ENCODE assay signal across 1 cellular context in genomic region chr1:99599678-99600175, GRCh38.
TF ChIP-seq lines count a peak whose summit lies in the region.

No MANE protein-coding gene starts in this region.

TF ChIP-seq in K562, 482 proteins besides CTCF, POLR2A, EP300 and RAD21 (continued from another document and continues in another):
- TF ChIP-seq, protein P1, sequence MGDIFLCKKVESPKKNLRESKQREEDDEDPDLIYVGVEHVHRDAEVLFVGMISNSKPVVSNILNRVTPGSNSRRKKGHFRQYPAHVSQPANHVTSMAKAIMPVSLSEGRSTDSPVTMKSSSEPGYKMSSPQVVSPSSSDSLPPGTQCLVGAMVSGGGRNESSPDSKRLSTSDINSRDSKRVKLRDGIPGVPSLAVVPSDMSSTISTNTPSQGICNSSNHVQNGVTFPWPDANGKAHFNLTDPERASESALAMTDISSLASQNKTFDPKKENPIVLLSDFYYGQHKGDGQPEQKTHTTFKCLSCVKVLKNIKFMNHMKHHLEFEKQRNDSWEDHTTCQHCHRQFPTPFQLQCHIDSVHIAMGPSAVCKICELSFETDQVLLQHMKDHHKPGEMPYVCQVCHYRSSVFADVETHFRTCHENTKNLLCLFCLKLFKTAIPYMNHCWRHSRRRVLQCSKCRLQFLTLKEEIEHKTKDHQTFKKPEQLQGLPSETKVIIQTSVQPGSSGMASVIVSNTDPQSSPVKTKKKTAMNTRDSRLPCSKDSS (IDR thresholded peaks at IDR 0.05; ENCODE audit: low read depth, partially characterized antibody): no peak
- TF ChIP-seq CHD4 (IDR thresholded peaks at IDR 0.05; ENCODE audit: insufficient read depth, insufficient replicate concordance, low read depth, low read length, poor library complexity, severe bottlenecking) (no peak), GTF3C2 (IDR thresholded peaks at IDR 0.05; ENCODE audit: borderline replicate concordance, extremely low read depth, insufficient read length) (no peak), FOXM1 (IDR thresholded peaks at IDR 0.05; ENCODE audit: low read depth) (peak; percentile 79), FOXM1 (CRISPR knock-in tag; IDR thresholded peaks at IDR 0.05; ENCODE audit: low read depth) (no peak), ADNP (tag; IDR thresholded peaks at IDR 0.05) (peak; percentile 67; the same call in 1 of the 2 replicates), ZFP30 (CRISPR knock-in tag; IDR thresholded peaks at IDR 0.05; ENCODE audit: borderline replicate concordance) (no peak), ZNF436 (CRISPR knock-in tag; IDR thresholded peaks at IDR 0.05) (no peak), PHF21A (IDR thresholded peaks at IDR 0.05; ENCODE audit: borderline replicate concordance, low read depth) (no peak), MAX (CRISPR knock-in tag; IDR thresholded peaks at IDR 0.05) (no peak), RHOXF2B (CRISPR knock-in tag; conservative IDR thresholded peaks at IDR 0.05) (no peak), ATF3 (IDR thresholded peaks at IDR 0.05) (peak; percentile 92), ATF3 (CRISPR knock-in tag; conservative IDR thresholded peaks at IDR 0.05) (0 out of 2 replicates have a peak, but pooled peaks have one; percentile 42), SRSF9 (IDR thresholded peaks at IDR 0.05; ENCODE audit: borderline replicate concordance, low read depth, low read length) (no peak), ZNF3 (CRISPR knock-in tag; IDR thresholded peaks at IDR 0.05) (no peak), KAT8 (IDR thresholded peaks at IDR 0.05; ENCODE audit: low read depth) (no peak), ZNF586 (CRISPR knock-in tag; conservative IDR thresholded peaks at IDR 0.05) (no peak), CHD2 (IDR thresholded peaks at IDR 0.05; ENCODE audit: low read depth, low read length) (peak; percentile 35; the same call in 1 of the 2 replicates), KHSRP (IDR thresholded peaks at IDR 0.05) (no peak), ZC3H4 (CRISPR knock-in tag; IDR thresholded peaks at IDR 0.05; ENCODE audit: borderline replicate concordance) (no peak), ZSCAN32 (CRISPR knock-in tag; IDR thresholded peaks at IDR 0.05) (no peak), E2F3 (CRISPR knock-in tag; IDR thresholded peaks at IDR 0.05) (no peak), HDAC2 (IDR thresholded peaks at IDR 0.05) (peak; percentile 92), LEF1 (IDR thresholded peaks at IDR 0.05) (peak; percentile 91), RBM14 (IDR thresholded peaks at IDR 0.05; ENCODE audit: borderline replicate concordance, insufficient read depth, low read depth, low read length) (no peak), RBFOX2 (IDR thresholded peaks at IDR 0.05; ENCODE audit: low read depth, low read length) (no peak), ZBED1 (IDR thresholded peaks at IDR 0.05) (no peak), CBX1 (IDR thresholded peaks at IDR 0.05; ENCODE audit: low read depth) (peak; percentile 80; the same call in 1 of the 2 replicates), MCM2 (IDR thresholded peaks at IDR 0.05; ENCODE audit: low read depth) (no peak), DMBX1 (CRISPR knock-in tag; IDR thresholded peaks at IDR 0.05; ENCODE audit: borderline replicate concordance) (peak; percentile 88), SMAD4 (CRISPR knock-in tag; conservative IDR thresholded peaks at IDR 0.05) (peak; percentile 95), LARP7 (IDR thresholded peaks at IDR 0.05) (no peak), NR3C1 (CRISPR knock-in tag; IDR thresholded peaks at IDR 0.05) (no peak), ZNF780A (CRISPR knock-in tag; IDR thresholded peaks at IDR 0.05) (no peak), KDM2B (CRISPR knock-in tag; IDR thresholded peaks at IDR 0.05) (no peak), NR0B1 (IDR thresholded peaks at IDR 0.05; ENCODE audit: partially characterized antibody) (no peak), TCF7L2 (IDR thresholded peaks at IDR 0.05; ENCODE audit: low read depth, low read length) (no peak), RBBP5 (IDR thresholded peaks at IDR 0.05; ENCODE audit: borderline replicate concordance, insufficient read depth, low read length, poor library complexity, severe bottlenecking) (peak; percentile 76), ZBTB7A (IDR thresholded peaks at IDR 0.05; ENCODE audit: borderline replicate concordance, control insufficient read depth, low read depth, low read length) (no peak), YY1 (IDR thresholded peaks at IDR 0.05; ENCODE audit: borderline replicate concordance in 1 of 3, control insufficient read depth in 1 of 3, extremely low read depth in 1 of 3, insufficient read depth in 3 of 3, insufficient read length in 1 of 3, insufficient replicate concordance in 2 of 3, low read depth in 1 of 3, low read length in 2 of 3) (no peak), SOX6 (IDR thresholded peaks at IDR 0.05) (peak; percentile 90), MIER1 (IDR thresholded peaks at IDR 0.05; ENCODE audit: low read depth) (no peak), DDX20 (tag; IDR thresholded peaks at IDR 0.05; ENCODE audit: low read depth) (peak; percentile 50; the same call in 1 of the 2 replicates), KLF10 (CRISPR knock-in tag; IDR thresholded peaks at IDR 0.05) (no peak), ZNF561 (CRISPR knock-in tag; conservative IDR thresholded peaks at IDR 0.05) (no peak)
- TF ChIP-seq, protein P2, sequence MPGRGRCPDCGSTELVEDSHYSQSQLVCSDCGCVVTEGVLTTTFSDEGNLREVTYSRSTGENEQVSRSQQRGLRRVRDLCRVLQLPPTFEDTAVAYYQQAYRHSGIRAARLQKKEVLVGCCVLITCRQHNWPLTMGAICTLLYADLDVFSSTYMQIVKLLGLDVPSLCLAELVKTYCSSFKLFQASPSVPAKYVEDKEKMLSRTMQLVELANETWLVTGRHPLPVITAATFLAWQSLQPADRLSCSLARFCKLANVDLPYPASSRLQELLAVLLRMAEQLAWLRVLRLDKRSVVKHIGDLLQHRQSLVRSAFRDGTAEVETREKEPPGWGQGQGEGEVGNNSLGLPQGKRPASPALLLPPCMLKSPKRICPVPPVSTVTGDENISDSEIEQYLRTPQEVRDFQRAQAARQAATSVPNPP (IDR thresholded peaks at IDR 0.05; ENCODE audit: borderline replicate concordance, insufficient read depth, insufficient read length): no peak
- TF ChIP-seq, protein P3, sequence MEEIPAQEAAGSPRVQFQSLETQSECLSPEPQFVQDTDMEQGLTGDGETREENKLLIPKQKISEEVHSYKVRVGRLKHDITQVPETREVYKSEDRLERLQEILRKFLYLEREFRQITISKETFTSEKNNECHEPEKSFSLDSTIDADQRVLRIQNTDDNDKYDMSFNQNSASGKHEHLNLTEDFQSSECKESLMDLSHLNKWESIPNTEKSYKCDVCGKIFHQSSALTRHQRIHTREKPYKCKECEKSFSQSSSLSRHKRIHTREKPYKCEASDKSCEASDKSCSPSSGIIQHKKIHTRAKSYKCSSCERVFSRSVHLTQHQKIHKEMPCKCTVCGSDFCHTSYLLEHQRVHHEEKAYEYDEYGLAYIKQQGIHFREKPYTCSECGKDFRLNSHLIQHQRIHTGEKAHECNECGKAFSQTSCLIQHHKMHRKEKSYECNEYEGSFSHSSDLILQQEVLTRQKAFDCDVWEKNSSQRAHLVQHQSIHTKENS (CRISPR knock-in tag; IDR thresholded peaks at IDR 0.05): no peak
- TF ChIP-seq, protein P4, sequence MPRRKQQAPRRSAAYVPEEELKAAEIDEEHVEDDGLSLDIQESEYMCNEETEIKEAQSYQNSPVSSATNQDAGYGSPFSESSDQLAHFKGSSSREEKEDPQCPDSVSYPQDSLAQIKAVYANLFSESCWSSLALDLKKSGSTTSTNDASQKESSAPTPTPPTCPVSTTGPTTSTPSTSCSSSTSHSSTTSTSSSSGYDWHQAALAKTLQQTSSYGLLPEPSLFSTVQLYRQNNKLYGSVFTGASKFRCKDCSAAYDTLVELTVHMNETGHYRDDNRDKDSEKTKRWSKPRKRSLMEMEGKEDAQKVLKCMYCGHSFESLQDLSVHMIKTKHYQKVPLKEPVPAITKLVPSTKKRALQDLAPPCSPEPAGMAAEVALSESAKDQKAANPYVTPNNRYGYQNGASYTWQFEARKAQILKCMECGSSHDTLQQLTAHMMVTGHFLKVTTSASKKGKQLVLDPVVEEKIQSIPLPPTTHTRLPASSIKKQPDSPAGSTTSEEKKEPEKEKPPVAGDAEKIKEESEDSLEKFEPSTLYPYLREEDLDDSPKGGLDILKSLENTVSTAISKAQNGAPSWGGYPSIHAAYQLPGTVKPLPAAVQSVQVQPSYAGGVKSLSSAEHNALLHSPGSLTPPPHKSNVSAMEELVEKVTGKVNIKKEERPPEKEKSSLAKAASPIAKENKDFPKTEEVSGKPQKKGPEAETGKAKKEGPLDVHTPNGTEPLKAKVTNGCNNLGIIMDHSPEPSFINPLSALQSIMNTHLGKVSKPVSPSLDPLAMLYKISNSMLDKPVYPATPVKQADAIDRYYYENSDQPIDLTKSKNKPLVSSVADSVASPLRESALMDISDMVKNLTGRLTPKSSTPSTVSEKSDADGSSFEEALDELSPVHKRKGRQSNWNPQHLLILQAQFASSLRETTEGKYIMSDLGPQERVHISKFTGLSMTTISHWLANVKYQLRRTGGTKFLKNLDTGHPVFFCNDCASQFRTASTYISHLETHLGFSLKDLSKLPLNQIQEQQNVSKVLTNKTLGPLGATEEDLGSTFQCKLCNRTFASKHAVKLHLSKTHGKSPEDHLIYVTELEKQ (CRISPR knock-in tag; IDR thresholded peaks at IDR 0.05): 0 out of 2 replicates have a peak, but pooled peaks have one; percentile 23
- TF ChIP-seq, protein P5, sequence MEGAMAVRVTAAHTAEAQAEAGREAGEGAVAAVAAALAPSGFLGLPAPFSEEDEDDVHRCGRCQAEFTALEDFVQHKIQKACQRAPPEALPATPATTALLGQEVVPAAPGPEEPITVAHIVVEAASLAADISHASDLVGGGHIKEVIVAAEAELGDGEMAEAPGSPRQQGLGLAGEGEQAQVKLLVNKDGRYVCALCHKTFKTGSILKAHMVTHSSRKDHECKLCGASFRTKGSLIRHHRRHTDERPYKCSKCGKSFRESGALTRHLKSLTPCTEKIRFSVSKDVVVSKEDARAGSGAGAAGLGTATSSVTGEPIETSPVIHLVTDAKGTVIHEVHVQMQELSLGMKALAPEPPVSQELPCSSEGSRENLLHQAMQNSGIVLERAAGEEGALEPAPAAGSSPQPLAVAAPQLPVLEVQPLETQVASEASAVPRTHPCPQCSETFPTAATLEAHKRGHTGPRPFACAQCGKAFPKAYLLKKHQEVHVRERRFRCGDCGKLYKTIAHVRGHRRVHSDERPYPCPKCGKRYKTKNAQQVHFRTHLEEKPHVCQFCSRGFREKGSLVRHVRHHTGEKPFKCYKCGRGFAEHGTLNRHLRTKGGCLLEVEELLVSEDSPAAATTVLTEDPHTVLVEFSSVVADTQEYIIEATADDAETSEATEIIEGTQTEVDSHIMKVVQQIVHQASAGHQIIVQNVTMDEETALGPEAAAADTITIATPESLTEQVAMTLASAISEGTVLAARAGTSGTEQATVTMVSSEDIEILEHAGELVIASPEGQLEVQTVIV (CRISPR knock-in tag; IDR thresholded peaks at IDR 0.05; ENCODE audit: borderline replicate concordance): no peak
- TF ChIP-seq, protein P6, sequence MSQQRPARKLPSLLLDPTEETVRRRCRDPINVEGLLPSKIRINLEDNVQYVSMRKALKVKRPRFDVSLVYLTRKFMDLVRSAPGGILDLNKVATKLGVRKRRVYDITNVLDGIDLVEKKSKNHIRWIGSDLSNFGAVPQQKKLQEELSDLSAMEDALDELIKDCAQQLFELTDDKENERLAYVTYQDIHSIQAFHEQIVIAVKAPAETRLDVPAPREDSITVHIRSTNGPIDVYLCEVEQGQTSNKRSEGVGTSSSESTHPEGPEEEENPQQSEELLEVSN (IDR thresholded peaks at IDR 0.05; ENCODE audit: borderline replicate concordance in 1 of 2, extremely low read depth in 1 of 2, insufficient read depth in 1 of 2, insufficient read length in 1 of 2, low read depth in 1 of 2, low read length in 1 of 2, poor library complexity in 1 of 2, severe bottlenecking in 1 of 2): peak in 1 of 2 experiments; percentile 18
- TF ChIP-seq, protein P7, sequence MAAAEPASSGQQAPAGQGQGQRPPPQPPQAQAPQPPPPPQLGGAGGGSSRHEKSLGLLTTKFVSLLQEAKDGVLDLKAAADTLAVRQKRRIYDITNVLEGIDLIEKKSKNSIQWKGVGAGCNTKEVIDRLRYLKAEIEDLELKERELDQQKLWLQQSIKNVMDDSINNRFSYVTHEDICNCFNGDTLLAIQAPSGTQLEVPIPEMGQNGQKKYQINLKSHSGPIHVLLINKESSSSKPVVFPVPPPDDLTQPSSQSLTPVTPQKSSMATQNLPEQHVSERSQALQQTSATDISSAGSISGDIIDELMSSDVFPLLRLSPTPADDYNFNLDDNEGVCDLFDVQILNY (CRISPR knock-in tag; IDR thresholded peaks at IDR 0.05): no peak
